Comparison of ENCODE assay signal across 8 cellular contexts in the genomic region with DNA sequence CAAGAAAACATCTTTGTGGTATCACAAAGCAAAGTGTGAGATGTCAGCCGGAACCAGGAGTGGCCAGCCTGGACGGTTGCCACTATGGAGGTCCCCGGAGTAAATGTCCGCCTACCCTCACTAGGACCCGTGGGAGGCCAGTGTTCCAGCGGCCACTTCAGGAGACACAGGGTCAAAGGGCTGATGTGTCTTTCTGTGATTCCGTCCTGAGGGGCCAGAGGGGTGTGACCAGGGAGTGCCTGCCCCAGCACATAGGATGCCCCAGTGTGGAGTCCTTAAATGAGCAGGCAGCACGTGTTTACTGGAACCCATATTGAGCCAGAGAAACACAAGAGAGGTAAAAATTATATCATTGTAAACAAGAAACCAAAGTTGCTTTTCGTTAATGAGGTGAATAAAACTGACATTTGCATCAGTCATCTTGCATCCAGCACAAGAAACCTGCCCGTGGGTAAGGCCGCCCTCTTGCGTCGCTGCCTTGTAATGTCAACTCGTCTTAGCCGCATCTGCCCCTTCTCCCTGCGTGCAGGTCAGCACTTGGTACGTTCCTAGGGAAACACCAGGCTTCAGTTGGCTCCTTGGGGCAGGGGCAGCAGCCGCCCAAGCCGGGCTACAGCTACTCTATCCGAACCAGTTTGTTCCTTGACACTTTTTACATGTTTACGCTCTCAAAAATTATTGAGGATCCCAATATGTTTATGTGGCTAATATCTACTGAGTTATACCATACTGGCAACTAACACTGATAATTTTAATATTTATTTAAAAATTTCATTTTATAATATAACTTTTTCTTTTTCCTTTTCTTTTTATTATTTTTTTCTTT. TPM values are rescaled to one million over a fixed set of nuclear protein-coding genes. Genes with fewer than 3 reads are reported as not detected.
A peak's percentile ranks its signal among the peaks of the same experiment; 100 is the strongest.
DNase-seq lines count a peak whose midpoint lies in the region; ATAC-seq lines count a peak whose summit lies in the region.

No MANE protein-coding gene starts in this region.

- no peak overlapping the region for H3K27ac ChIP-seq in CD8-positive, alpha-beta memory T cell (ENCODE audit: low read depth, low read length)

- ATAC-seq in GM19463 (IDR thresholded peaks at IDR 0.05; ENCODE audit: unreplicated experiment) (peak; percentile 98), HG03565 (IDR thresholded peaks at IDR 0.05; ENCODE audit: unreplicated experiment) (peak; percentile 78), memory B cell (ENCODE audit: low read depth) (peak; percentile 90)

- no peaks in the 10 kb centered on the region for H3K27me3 ChIP-seq in CD8-positive, alpha-beta memory T cell (ENCODE audit: insufficient read depth, low read length, poor library complexity, severe bottlenecking)

- no peaks in the 10 kb centered on the region for H3K36me3 ChIP-seq in CD8-positive, alpha-beta memory T cell (ENCODE audit: insufficient read depth, low read length)

- peak overlapping the region in 1 of 8 donors; percentile 8 for H3K27ac Mint-ChIP-seq in CD8-positive, alpha-beta memory T cell
- H3K27ac Mint-ChIP-seq in memory B cell, result no peak overlapping the region

- H3K9me3 Mint-ChIP-seq in CD8-positive, alpha-beta memory T cell, result peaks cover 0 to 2% (median 0%) of the 10 kb centered on the region in 5 donors
- H3K9me3 Mint-ChIP-seq in memory B cell, result peaks cover 5% of the 10 kb centered on the region

- CTCF ChIA-PET in CD8-positive, alpha-beta memory T cell (lab: Charles Lee), result interaction anchor here (1.0 to 1.2 kb wide), 2 partner anchors 82 to 83 kb away, joined by 3 to 5 read pairs; no protein-coding TSS in a partner anchor

- DNase-seq in CD8-positive, alpha-beta memory T cell, result peak; percentile 54 to 82 (median 60)
- DNase-seq in NCI-H774 (lab: John Stamatoyannopoulos, UW) (peak; percentile 76), memory B cell (ENCODE audit: low spot score in 2 of 2) (peak; percentile 75 to 77)
- DNase-seq in activated CD4-positive, alpha-beta T cell treated with anti-CD3 and anti-CD28 coated beads, Interleukin-2, amount 50 U/mL, for 48 hours, result peak; percentile 82 to 85
- peak; percentile 60 for DNase-seq in effector CD4-positive, alpha-beta T cell
- peak; percentile 49 for DNase-seq in stimulated activated CD8-positive, alpha-beta memory T cell treated with anti-CD3 and anti-CD28 coated beads, Interleukin-15, amount 100 ng/mL, for 24 hours (ENCODE audit: low read depth)

- H3K9me3 ChIP-seq in CD8-positive, alpha-beta memory T cell (ENCODE audit: low read length), result no peaks in the 10 kb centered on the region

- no peak overlapping the region for H3K4me3 Mint-ChIP-seq in CD8-positive, alpha-beta memory T cell
- H3K4me3 Mint-ChIP-seq in memory B cell, result no peak overlapping the region

- H3K4me3 ChIP-seq in CD8-positive, alpha-beta memory T cell (ENCODE audit: low read length), result no peak overlapping the region

- no peaks in the 10 kb centered on the region for H3K4me1 Mint-ChIP-seq in CD8-positive, alpha-beta memory T cell
- peaks cover 2% of the 10 kb centered on the region for H3K4me1 Mint-ChIP-seq in memory B cell

- no peaks in the 10 kb centered on the region for H3K36me3 Mint-ChIP-seq in CD8-positive, alpha-beta memory T cell
- H3K36me3 Mint-ChIP-seq in memory B cell, result peaks cover 2% of the 10 kb centered on the region

- POLR2A ChIA-PET in CD8-positive, alpha-beta memory T cell (lab: Charles Lee), result no interaction called here

- no peaks in the 10 kb centered on the region for H3K4me1 ChIP-seq in CD8-positive, alpha-beta memory T cell (ENCODE audit: insufficient read depth, low read length)

- H3K27me3 Mint-ChIP-seq in CD8-positive, alpha-beta memory T cell, result peaks cover 14 to 20% of the 10 kb centered on the region in 2 donors
- H3K27me3 Mint-ChIP-seq in memory B cell, result peaks cover 8% of the 10 kb centered on the region

RNA-seq across cellular contexts. Expression of a gene that starts 46.7 kb away (rescaled TPM):
- 10 to 100 TPM; 29.0 to 31.0 TPM for total RNA-seq in CD8-positive, alpha-beta memory T cell
- 119 TPM for polyA plus RNA-seq in CD8-positive, alpha-beta memory T cell
